33 cellular contexts compared by ENCODE assay signal in genomic region chr7:88150018-88150417, GRCh38.
"Had no signal": no experiment of that assay in that cellular context is flagged by ENCODE, and none has a peak within 500 bp of the region (broad histone marks: within the 10 kb centered on the region; RNA-seq: fewer than 3 reads in every experiment).

No MANE protein-coding gene starts in this region.

- H3K4me3 ChIP-seq: adrenal gland, breast epithelium, cardiac muscle cell, colonic mucosa, esophagus squamous epithelium, gastrocnemius medialis, heart left ventricle had no signal

- H3K9me3 ChIP-seq: adrenal gland, breast epithelium, colonic mucosa, esophagus squamous epithelium, gastrocnemius medialis, heart left ventricle had no signal

- DNase-seq: activated B cell treated with CpG ODN at 0.5 μM for 24 hours; activated CD4-positive, alpha-beta memory T cell treated with anti-CD3 and anti-CD28 coated beads for 36 hours; activated CD4-positive, alpha-beta T cell treated with anti-CD3 and anti-CD28 coated beads for 48 hours; activated CD4-positive, alpha-beta T cell treated with anti-CD3 and anti-CD28 coated beads, Interleukin-2, amount 50 U/mL, for 1 hour; activated CD8-positive, alpha-beta memory T cell treated with anti-CD3 and anti-CD28 coated beads, Interleukin-2, amount 10 ng/mL, durations not matched to agents 7 days and 5 days; activated CD8-positive, alpha-beta memory T cell treated with anti-CD3 and anti-CD28 coated beads, Interleukin-2, amount 50 U/mL, for 4 hours; activated CD8-positive, alpha-beta T cell treated with anti-CD3 and anti-CD28 coated beads, Interleukin-2, amount 10 ng/mL, durations not matched to agents 7 days and 5 days; activated effector memory CD4-positive, alpha-beta T cell treated with anti-CD3 and anti-CD28 coated beads, Interleukin-2, amount 50 U/mL, for 16 hours; activated naive CD4-positive, alpha-beta T cell treated with anti-CD3 and anti-CD28 coated beads for 36 hours; activated naive CD8-positive, alpha-beta T cell treated with anti-CD3 and anti-CD28 coated beads for 36 hours; activated naive CD8-positive, alpha-beta T cell treated with anti-CD3 and anti-CD28 coated beads, Interleukin-2, amount 50 U/mL, for 24 hours; activated T-cell treated with anti-CD3 and anti-CD28 coated beads, Interleukin-2, amount 50 U/mL, for 1 hour; activated T-cell treated with anti-CD3 and anti-CD28 coated beads, Interleukin-2, amount 50 U/mL, for 48 hours; adrenal gland; amygdala; aorta; central memory CD4-positive, alpha-beta T cell; cerebellar nuclear complex; colonic mucosa; effector CD8-positive, alpha-beta T cell; esophagus squamous epithelium; gastrocnemius medialis; glutamatergic neuron; heart left ventricle; T-helper 17 cell; T1000; WERI-Rb-1 had no signal

- H3K36me3 ChIP-seq: adrenal gland, breast epithelium, cardiac muscle cell, colonic mucosa, esophagus squamous epithelium, gastrocnemius medialis, WERI-Rb-1 had no signal

- H3K4me1 ChIP-seq: adrenal gland, breast epithelium, colonic mucosa, esophagus squamous epithelium, gastrocnemius medialis had no signal

- H3K27me3 ChIP-seq: adrenal gland, breast epithelium, cardiac muscle cell, colonic mucosa, esophagus squamous epithelium, gastrocnemius medialis, heart left ventricle had no signal

- H3K27ac ChIP-seq: adrenal gland, breast epithelium, cardiac muscle cell, colonic mucosa, epithelial cell of prostate, esophagus squamous epithelium, gastrocnemius medialis, heart left ventricle, WERI-Rb-1 had no signal

- ATAC-seq: activated CD4-positive, CD25-positive, alpha-beta regulatory T cell treated with anti-CD3 and anti-CD28 coated beads, Interleukin-2, amount 50 U/mL, for 24 hours; activated CD8-positive, alpha-beta memory T cell treated with anti-CD3 and anti-CD28 coated beads, Interleukin-2, amount 10 ng/mL, durations not matched to agents 7 days and 5 days; activated CD8-positive, alpha-beta T cell treated with anti-CD3 and anti-CD28 coated beads, Interleukin-2, amount 10 ng/mL, durations not matched to agents 7 days and 5 days; activated naive CD8-positive, alpha-beta T cell treated with anti-CD3 and anti-CD28 coated beads, Interleukin-2, amount 50 U/mL, for 24 hours; gastrocnemius medialis; heart left ventricle; T-helper 17 cell had no signal

- FAIRE-seq: endometrium, endothelial cell of umbilical vein had no signal
